ENCODE assay signal across 8 cellular contexts in genomic region chr17:1455748-1456599, GRCh38. TPM values are rescaled to one million over a fixed set of nuclear protein-coding genes. Genes with fewer than 3 reads are reported as not detected.
DNase-seq lines count a peak whose midpoint lies in the region; ATAC-seq and TF ChIP-seq lines count a peak whose summit lies in the region.

TSS of gene CRK (minus strand) at chr17:1456232. CDS start at chr17:1456117, 115 bp downstream.

- TF ChIP-seq CTCF in left ventricle myocardium inferior (IDR thresholded peaks at IDR 0.05; ENCODE audit: borderline replicate concordance) (no peak), progenitor cell of endocrine pancreas (IDR thresholded peaks at IDR 0.05; ENCODE audit: unreplicated experiment) (no peak), upper lobe of right lung (IDR thresholded peaks at IDR 0.05) (no peak)

- H3K4me3 Mint-ChIP-seq in T-helper 17 cell: peak within 1 kb of the TSS; percentile 87
- H3K4me3 Mint-ChIP-seq in progenitor cell of endocrine pancreas (ENCODE audit: low read depth): peak within 1 kb of the TSS; percentile 94

- H3K4me3 ChIP-seq in left ventricle myocardium inferior (peak within 1 kb of the TSS; percentile 99), upper lobe of right lung (peak within 1 kb of the TSS; percentile 99)

- H3K27me3 Mint-ChIP-seq in T-helper 17 cell: no peaks in the 10 kb centered on the region
- H3K27me3 Mint-ChIP-seq in progenitor cell of endocrine pancreas: no peaks in the 10 kb centered on the region

- H3K36me3 Mint-ChIP-seq in T-helper 17 cell (ENCODE audit: low read depth) (no peaks in the 10 kb centered on the region), progenitor cell of endocrine pancreas (ENCODE audit: insufficient read depth) (no peaks in the 10 kb centered on the region)

- H3K4me1 ChIP-seq in left ventricle myocardium inferior (peaks cover 72% of the 10 kb centered on the region), upper lobe of right lung (peaks cover 42% of the 10 kb centered on the region)

- ATAC-seq in HG02870 (IDR thresholded peaks at IDR 0.05; ENCODE audit: unreplicated experiment) (peak; percentile 81), T-helper 17 cell (peak; percentile 92), upper lobe of right lung (peak; percentile 95)

- H3K36me3 ChIP-seq in left ventricle myocardium inferior (peaks cover 7% of the 10 kb centered on the region), upper lobe of right lung (peaks cover 10% of the 10 kb centered on the region)

- no peaks in the 10 kb centered on the region for H3K9me3 ChIP-seq in T-helper 17 cell (ENCODE audit: control insufficient read depth, low read length, poor library complexity, severe bottlenecking)
- H3K9me3 ChIP-seq in left ventricle myocardium inferior (replicated peaks): no peaks in the 10 kb centered on the region
- no peaks in the 10 kb centered on the region for H3K9me3 ChIP-seq in upper lobe of right lung

- TF ChIP-seq POLR2A in GM15510 (IDR thresholded peaks at IDR 0.05; ENCODE audit: borderline replicate concordance, extremely low read depth, insufficient read length): peak; percentile 95

- H3K27me3 ChIP-seq in left ventricle myocardium inferior (ENCODE audit: low read depth): no peaks in the 10 kb centered on the region
- H3K27me3 ChIP-seq in upper lobe of right lung: no peaks in the 10 kb centered on the region

- DNase-seq in NCI-H1694 (lab: John Stamatoyannopoulos, UW) (peak; percentile 87), T-helper 17 cell (peak; percentile 99 to 100 (median 100)), amygdala (lab: John Stamatoyannopoulos, UW) (peak; percentile 67 to 99 (median 94)), left ventricle myocardium inferior (peak; percentile 96), progenitor cell of endocrine pancreas (ENCODE audit: low spot score, unreplicated experiment) (peak; percentile 99), upper lobe of right lung (peak; percentile 99)

- H3K9me3 Mint-ChIP-seq in progenitor cell of endocrine pancreas (ENCODE audit: low read depth): no peaks in the 10 kb centered on the region

- peak within 1 kb of the TSS; percentile 87 for H3K27ac Mint-ChIP-seq in T-helper 17 cell
- peak within 1 kb of the TSS; percentile 98 for H3K27ac Mint-ChIP-seq in progenitor cell of endocrine pancreas

- peaks cover 32% of the 10 kb centered on the region for H3K4me1 Mint-ChIP-seq in T-helper 17 cell
- H3K4me1 Mint-ChIP-seq in progenitor cell of endocrine pancreas (ENCODE audit: low read depth): peaks cover 19% of the 10 kb centered on the region

- H3K27ac ChIP-seq in left ventricle myocardium inferior (replicated peaks) (peak within 1 kb of the TSS; percentile 97), upper lobe of right lung (peak within 1 kb of the TSS; percentile 96)

- intact Hi-C loops in left ventricle myocardium inferior (cut with micrococcal nuclease): loop anchor here (10.0 kb wide), 1 partner anchor 59 kb away; the partner anchor contains the start of gene INPP5K
- intact Hi-C loops in upper lobe of right lung (cut with DNase I): no loop called here

RNA-seq across cellular contexts. Expression of gene CRK, which starts in this region (rescaled TPM):
- 10 to 100 TPM; 14.8 to 17.4 TPM for total RNA-seq in T-helper 17 cell
- 37.5 TPM for total RNA-seq in left ventricle myocardium inferior
- 41.6 and 44.8 TPM in 2 replicates for total RNA-seq in progenitor cell of endocrine pancreas
- total RNA-seq in upper lobe of right lung: 81.3 TPM

Comparison
In these comparisons a context has a peak if more than half of its experiments do, and no peak if none do; other contexts are left out.
1. Peak in every context shown above with its lines: DNase-seq, ATAC-seq, H3K4me3 ChIP-seq and H3K27ac ChIP-seq.